In the genomic region with DNA sequence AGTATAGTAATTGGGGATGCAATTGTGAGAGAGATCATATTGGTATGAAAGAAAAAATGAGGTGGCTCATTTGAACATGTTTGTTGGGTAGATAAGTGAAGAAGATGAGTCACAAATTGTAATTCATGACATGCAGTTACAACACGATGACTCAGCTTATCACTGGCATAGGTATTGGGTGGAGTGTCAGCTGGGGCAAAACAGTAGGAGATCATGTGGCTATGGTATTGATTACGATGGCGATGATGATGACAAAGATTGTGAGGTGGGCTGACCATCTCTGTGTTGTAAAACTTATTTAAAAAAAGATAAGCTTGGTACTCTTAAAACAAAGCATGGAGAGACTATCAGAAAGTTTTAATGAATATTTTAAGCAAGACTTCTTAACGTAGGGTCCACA, we compare ENCODE assay signal across 14 cellular contexts. TPM values are rescaled to one million over a fixed set of nuclear protein-coding genes. Genes with fewer than 3 reads are reported as not detected.
DNase-seq lines count a peak whose midpoint lies in the region; ATAC-seq and TF ChIP-seq lines count a peak whose summit lies in the region.
"Had no signal": no experiment of that assay in that cellular context is flagged by ENCODE, and none has a peak within 500 bp of the region (broad histone marks: within the 10 kb centered on the region; RNA-seq: fewer than 3 reads in every experiment).

No MANE protein-coding gene starts in this region.

- no peaks in the 10 kb centered on the region for H3K9me3 Mint-ChIP-seq in activated T-cell treated with anti-CD3 and anti-CD28 coated beads, Interleukin-2, amount 50 U/mL, for 4 hours
- no peaks in the 10 kb centered on the region for H3K9me3 Mint-ChIP-seq in activated T-cell treated with anti-CD3 and anti-CD28 coated beads, Interleukin-2, amount 50 U/mL, for 24 hours
- H3K9me3 Mint-ChIP-seq: central memory CD8-positive, alpha-beta T cell had no signal

- no peaks in the 10 kb centered on the region for H3K9me3 ChIP-seq in thyroid gland

- no peak for TF ChIP-seq CTCF in GM10266 (IDR thresholded peaks at IDR 0.05; ENCODE audit: control insufficient read depth, insufficient read depth, low read depth, missing control alignments)
- TF ChIP-seq CTCF in thyroid gland (IDR thresholded peaks at IDR 0.05): no peak

- no peaks in the 10 kb centered on the region for H3K36me3 Mint-ChIP-seq in activated T-cell treated with anti-CD3 and anti-CD28 coated beads, Interleukin-2, amount 50 U/mL, for 4 hours (ENCODE audit: insufficient read depth)
- no peaks in the 10 kb centered on the region for H3K36me3 Mint-ChIP-seq in activated T-cell treated with anti-CD3 and anti-CD28 coated beads, Interleukin-2, amount 50 U/mL, for 24 hours (ENCODE audit: low read depth)

- intact Hi-C loops in thyroid gland (cut with DNase I): no loop called here

- no peak overlapping the region for H3K4me3 Mint-ChIP-seq in activated T-cell treated with anti-CD3 and anti-CD28 coated beads, Interleukin-2, amount 50 U/mL, for 4 hours
- H3K4me3 Mint-ChIP-seq in activated T-cell treated with anti-CD3 and anti-CD28 coated beads, Interleukin-2, amount 50 U/mL, for 24 hours: no peak overlapping the region
- H3K4me3 Mint-ChIP-seq: central memory CD8-positive, alpha-beta T cell; T-helper 17 cell had no signal

- H3K4me3 ChIP-seq in thyroid gland (replicated peaks in 1 of 3): no peak overlapping the region
- H3K4me3 ChIP-seq: skin epidermis had no signal

- H3K36me3 ChIP-seq in thyroid gland: no peaks in the 10 kb centered on the region

- H3K27ac ChIP-seq in thyroid gland: no peak overlapping the region
- H3K27ac ChIP-seq: skin epidermis had no signal

- peaks cover 2% of the 10 kb centered on the region for H3K27me3 Mint-ChIP-seq in activated T-cell treated with anti-CD3 and anti-CD28 coated beads, Interleukin-2, amount 50 U/mL, for 4 hours (ENCODE audit: low read depth)
- H3K27me3 Mint-ChIP-seq in activated T-cell treated with anti-CD3 and anti-CD28 coated beads, Interleukin-2, amount 50 U/mL, for 24 hours: no peaks in the 10 kb centered on the region
- H3K27me3 Mint-ChIP-seq: central memory CD8-positive, alpha-beta T cell had no signal

- DNase-seq in activated T-cell treated with anti-CD3 and anti-CD28 coated beads, Interleukin-2, amount 50 U/mL, for 4 hours: no peak
- DNase-seq in activated T-cell treated with anti-CD3 and anti-CD28 coated beads, Interleukin-2, amount 50 U/mL, for 24 hours: no peak
- DNase-seq in RKO (ENCODE audit: low spot score): peak; percentile 84
- peak; percentile 94 to 95 for DNase-seq in erythroblast (lab: John Stamatoyannopoulos, UW)
- peak; percentile 25 for DNase-seq in stromal cell of bone marrow (ENCODE audit: low read depth)
- DNase-seq in GM19240 (ENCODE audit: insufficient read length, low spot score): no peak
- no peak for DNase-seq in GM10266 (ENCODE audit: extremely low spot score)
- no peak for DNase-seq in thyroid gland
- DNase-seq: activated T-cell treated with anti-CD3 and anti-CD28 coated beads for 4 hours, KBM-7, NCI-H524, T-helper 17 cell had no signal

- TF ChIP-seq POLR2A in erythroblast (IDR thresholded peaks at IDR 0.05; ENCODE audit: low read length) (peak; percentile 33), thyroid gland (IDR thresholded peaks at IDR 0.05) (no peak)

- H3K4me1 ChIP-seq in thyroid gland: peaks cover 0 to 6% of the 10 kb centered on the region in 2 donors

- ATAC-seq in activated T-cell treated with anti-CD3 and anti-CD28 coated beads, Interleukin-2, amount 50 U/mL, for 4 hours: peak; percentile 53 to 90
- ATAC-seq: T-helper 17 cell had no signal

- no peaks in the 10 kb centered on the region for H3K27me3 ChIP-seq in thyroid gland

- WGBS in thyroid gland, 2 donors: 95% methylated on average over 4 of the region's 4 CpGs

- no peak overlapping the region for H3K27ac Mint-ChIP-seq in activated T-cell treated with anti-CD3 and anti-CD28 coated beads, Interleukin-2, amount 50 U/mL, for 24 hours
- H3K27ac Mint-ChIP-seq: T-helper 17 cell had no signal

- H3K4me1 Mint-ChIP-seq in activated T-cell treated with anti-CD3 and anti-CD28 coated beads, Interleukin-2, amount 50 U/mL, for 4 hours (ENCODE audit: low read depth): no peaks in the 10 kb centered on the region
- H3K4me1 Mint-ChIP-seq in activated T-cell treated with anti-CD3 and anti-CD28 coated beads, Interleukin-2, amount 50 U/mL, for 24 hours (ENCODE audit: low read depth): peaks cover 13% of the 10 kb centered on the region
- H3K4me1 Mint-ChIP-seq: central memory CD8-positive, alpha-beta T cell had no signal

RNA-seq across cellular contexts. Expression of gene DPH6, which starts 11.6 kb away (rescaled TPM):
- 10 to 100 TPM; 11.9 to 17.2 (median 12.5) TPM for total RNA-seq in activated T-cell treated with anti-CD3 and anti-CD28 coated beads, Interleukin-2, amount 50 U/mL, for 4 hours
- 10 to 100 TPM; 30.6 to 49.0 (median 36.8) TPM for total RNA-seq in thyroid gland

Comparison
In these comparisons a context has a peak if more than half of its experiments do, and no peak if none do; other contexts are left out.
1. DNase-seq: peak in RKO (single experiment), erythroblast (2 of 2) and stromal cell of bone marrow (single experiment); none in activated T-cell treated with anti-CD3 and anti-CD28 coated beads, Interleukin-2, amount 50 U/mL, for 4 hours (single experiment), activated T-cell treated with anti-CD3 and anti-CD28 coated beads, Interleukin-2, amount 50 U/mL, for 24 hours (single experiment), GM19240 (single experiment), GM10266 (single experiment) and thyroid gland (0 of 2).